Comparison of ENCODE assay signal across 8 cellular contexts in genomic region chr7:96075510-96076349, GRCh38.
DNase-seq lines count a peak whose midpoint lies in the region; ATAC-seq and TF ChIP-seq lines count a peak whose summit lies in the region.

No MANE protein-coding gene starts in this region.

- H3K4me3 ChIP-seq in GM12864 (ENCODE audit: low read depth, low read length): peak overlapping the region; percentile 21

- peak; percentile 85 for TF ChIP-seq CTCF in GM12864 (IDR thresholded peaks at IDR 0.05; ENCODE audit: low read depth, low read length, missing control alignments)

- ATAC-seq in HG02588 (IDR thresholded peaks at IDR 0.05; ENCODE audit: unreplicated experiment) (peak; percentile 87), T-cell (replicated peaks in 1 of 4) (peak; percentile 84 to 88 (median 86)), HG02970 (IDR thresholded peaks at IDR 0.05; ENCODE audit: low FRiP score, unreplicated experiment) (no peak)

- peak overlapping the region; percentile 79 to 81 (median 80) for H3K4me3 Mint-ChIP-seq in T-cell

- peaks cover 27 to 31% of the 10 kb centered on the region in 2 donors for H3K27me3 Mint-ChIP-seq in T-cell

- POLR2A ChIA-PET in T-cell (lab: Charles Lee): no interaction called here

- H3K9me3 Mint-ChIP-seq in T-cell: no peaks in the 10 kb centered on the region

- H3K4me1 Mint-ChIP-seq in T-cell: peaks cover 10 to 14% (median 13%) of the 10 kb centered on the region in 3 donors

- CTCF ChIA-PET in T-cell (lab: Charles Lee): interaction anchor here (0.6 to 2.0 kb wide), 18 partner anchors 10 to 1938 kb away, joined by 3 to 13 read pairs (median 6); no protein-coding TSS in a partner anchor

- no peaks in the 10 kb centered on the region for H3K36me3 Mint-ChIP-seq in T-cell

- no peak overlapping the region for H3K27ac Mint-ChIP-seq in T-cell

- DNase-seq in GM12864 (ENCODE audit: low read depth) (no peak), NCI-H1105 (lab: John Stamatoyannopoulos, UW) (peak; percentile 89), T-cell (peak in 32 of 34 experiments; percentile 3 to 50 (median 31)), anterior cingulate cortex (lab: John Stamatoyannopoulos, UW) (peak in 52 of 58 donors; percentile 4 to 72 (median 41)), hepatic stellate cell (ENCODE audit: low spot score) (peak; percentile 67), pulmonary artery endothelial cell (ENCODE audit: low read depth, low spot score) (peak; percentile 7)
